ENCODE assay signal across 8 cellular contexts in the genomic region with DNA sequence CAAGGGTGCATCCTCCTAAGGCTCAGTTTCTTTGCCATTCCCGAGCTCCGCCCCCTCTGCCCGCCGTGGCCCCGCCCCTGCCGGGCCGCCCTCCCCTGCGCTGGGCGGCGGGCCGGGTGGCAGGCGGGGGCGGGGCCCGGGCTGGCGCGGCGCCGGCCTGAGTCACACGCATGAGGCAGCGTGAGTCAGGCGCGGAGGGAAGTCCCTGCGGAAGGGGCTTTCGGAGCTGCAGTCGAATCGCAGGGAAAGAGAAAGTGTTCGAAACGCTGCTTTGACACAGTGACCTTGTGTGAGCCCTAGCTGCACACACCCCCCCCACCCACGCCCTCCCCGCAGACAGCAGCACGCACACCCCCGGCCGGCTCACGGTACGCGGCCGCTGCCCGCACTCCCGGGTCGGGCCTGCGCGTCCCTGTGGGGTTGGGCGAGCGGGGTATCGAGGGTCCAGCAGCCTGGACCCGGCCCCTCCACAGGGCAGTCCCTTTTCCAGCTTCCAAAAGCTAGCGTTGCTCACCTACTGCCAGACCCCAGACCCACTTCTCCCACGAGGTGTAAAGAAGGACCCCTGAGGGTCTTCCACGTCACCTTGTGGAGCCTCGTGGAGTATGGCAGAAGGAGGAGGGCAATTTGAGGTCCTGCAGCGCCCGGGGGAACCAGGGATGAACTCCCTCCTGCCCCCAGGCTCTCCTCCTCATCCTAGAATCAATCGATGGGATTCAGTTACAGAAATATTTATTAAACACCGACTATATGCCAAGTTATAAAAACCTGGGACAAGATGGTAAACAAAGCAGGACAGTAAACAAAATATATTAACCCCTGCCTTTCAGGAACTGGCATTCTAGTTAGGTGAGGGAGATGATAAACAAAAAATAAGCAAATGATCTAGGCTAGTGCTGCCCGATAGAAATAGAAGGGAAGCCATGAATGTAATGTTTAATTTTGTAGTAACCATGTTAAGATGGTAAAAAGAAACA.
A peak's percentile ranks its signal among the peaks of the same experiment; 100 is the strongest.
DNase-seq lines count a peak whose midpoint lies in the region; ATAC-seq and TF ChIP-seq lines count a peak whose summit lies in the region.

No MANE protein-coding gene starts in this region.

- no peak for TF ChIP-seq CTCF in AG09309 (IDR thresholded peaks at IDR 0.05; ENCODE audit: control insufficient read depth, insufficient read depth, low read depth, low read length, missing control alignments)

- DNase-seq in AG09309 (ENCODE audit: low read depth) (peak; percentile 70), NCI-H345 (lab: John Stamatoyannopoulos, UW) (peak; percentile 91), cerebellar nuclear complex (lab: John Stamatoyannopoulos, UW) (peak; percentile 30 to 53), kidney glomerular epithelial cell (lab: John Stamatoyannopoulos, UW) (peak; percentile 84)
- DNase-seq in activated CD4-positive, alpha-beta T cell treated with anti-CD3 and anti-CD28 coated beads for 1 hour, result peak; percentile 91
- DNase-seq in stimulated activated CD4-positive, alpha-beta T cell treated with anti-CD3 and anti-CD28 coated beads, Interleukin-15, amount 100 ng/mL, for 48 hours (ENCODE audit: low read depth in 2 of 2), result peak; percentile 88 to 94

- ATAC-seq in GM19023 (IDR thresholded peaks at IDR 0.05; ENCODE audit: unreplicated experiment) (peak; percentile 90), HG03175 (IDR thresholded peaks at IDR 0.05; ENCODE audit: unreplicated experiment) (peak; percentile 81)

- peak overlapping the region; percentile 44 for H3K4me3 ChIP-seq in AG09309 (ENCODE audit: control insufficient read depth, low read depth, low read length)

Comparison
In these comparisons a context has a peak if more than half of its experiments do, and no peak if none do; other contexts are left out.
1. Peak in every context shown above with its lines: DNase-seq, ATAC-seq and H3K4me3 ChIP-seq.